In the genomic region with DNA sequence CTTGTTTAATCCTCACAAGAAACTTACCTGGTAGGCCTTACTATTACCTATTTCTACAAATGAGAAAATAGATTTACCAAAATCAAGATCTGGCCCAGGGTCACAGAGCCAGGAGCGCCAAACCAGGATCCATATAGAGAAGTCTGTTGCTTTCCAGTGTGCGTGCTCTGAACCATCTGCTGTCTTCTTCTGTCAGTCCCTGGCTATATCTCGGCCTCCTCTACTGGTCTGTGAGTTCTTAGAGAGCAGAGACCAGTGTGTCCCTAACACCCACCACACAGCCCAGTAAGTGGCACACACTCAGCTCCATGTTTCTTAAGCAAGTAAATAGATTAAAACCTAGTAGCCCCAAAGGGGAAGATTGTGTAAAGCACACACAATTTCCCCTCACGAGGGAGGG, we compare ENCODE assay signal across 26 cellular contexts.
"Had no signal": no experiment of that assay in that cellular context is flagged by ENCODE, and none has a peak within 500 bp of the region (broad histone marks: within the 10 kb centered on the region; RNA-seq: fewer than 3 reads in every experiment).

No MANE protein-coding gene starts in this region.

- H3K27me3 ChIP-seq: ascending aorta had no signal

- H3K9me3 ChIP-seq: ascending aorta had no signal

- H3K27ac ChIP-seq: ascending aorta had no signal

- H3K36me3 ChIP-seq: ascending aorta, cardiac muscle cell had no signal

- DNase-seq: activated B cell treated with CpG ODN at 0.5 μM for 24 hours; activated CD4-positive, alpha-beta memory T cell treated with anti-CD3 and anti-CD28 coated beads, Interleukin-2, amount 10 ng/mL, durations not matched to agents 7 days and 5 days; activated CD4-positive, alpha-beta T cell treated with anti-CD3 and anti-CD28 coated beads for 1 hour; activated CD4-positive, alpha-beta T cell treated with anti-CD3 and anti-CD28 coated beads for 36 hours; activated CD4-positive, alpha-beta T cell treated with anti-CD3 and anti-CD28 coated beads for 48 hours; activated CD4-positive, alpha-beta T cell treated with anti-CD3 and anti-CD28 coated beads, Interleukin-2, amount 10 ng/mL, durations not matched to agents 7 days and 5 days; activated CD4-positive, alpha-beta T cell treated with anti-CD3 and anti-CD28 coated beads, Interleukin-2, amount 50 U/mL, for 48 hours; activated CD8-positive, alpha-beta memory T cell treated with anti-CD3 and anti-CD28 coated beads for 24 hours; activated CD8-positive, alpha-beta memory T cell treated with anti-CD3 and anti-CD28 coated beads, Interleukin-2, amount 10 ng/mL, durations not matched to agents 7 days and 5 days; activated CD8-positive, alpha-beta memory T cell treated with anti-CD3 and anti-CD28 coated beads, Interleukin-2, amount 50 U/mL, for 48 hours; activated CD8-positive, alpha-beta T cell treated with anti-CD3 and anti-CD28 coated beads, Interleukin-2, amount 10 ng/mL, durations not matched to agents 7 days and 5 days; activated effector memory CD4-positive, alpha-beta T cell treated with Interleukin-2 at 50 U/mL for 16 hours; activated gamma-delta T cell; activated naive CD4-positive, alpha-beta T cell treated with anti-CD3 and anti-CD28 coated beads, Interleukin-2, amount 10 ng/mL, durations not matched to agents 7 days and 5 days; activated naive CD4-positive, alpha-beta T cell treated with Interleukin-2 at 50 U/mL for 16 hours; activated naive CD8-positive, alpha-beta T cell treated with anti-CD3 and anti-CD28 coated beads, Interleukin-2, amount 10 ng/mL, durations not matched to agents 7 days and 5 days; activated naive CD8-positive, alpha-beta T cell treated with anti-CD3 and anti-CD28 coated beads, Interleukin-2, amount 50 U/mL, for 24 hours; activated T-cell treated with anti-CD3 and anti-CD28 coated beads, Interleukin-2, amount 50 U/mL, for 24 hours; activated T-cell treated with anti-CD3 and anti-CD28 coated beads, Interleukin-2, amount 50 U/mL, for 48 hours; amygdala; anterior cingulate cortex; T-helper 1 cell; T-helper 2 cell; T-helper 9 cell had no signal

- H3K4me3 ChIP-seq: ascending aorta, cardiac muscle cell had no signal

- ATAC-seq: activated CD4-positive, alpha-beta T cell treated with anti-CD3 and anti-CD28 coated beads for 36 hours; activated CD8-positive, alpha-beta memory T cell treated with anti-CD3 and anti-CD28 coated beads, Interleukin-2, amount 10 ng/mL, durations not matched to agents 7 days and 5 days; activated CD8-positive, alpha-beta T cell treated with anti-CD3 and anti-CD28 coated beads, Interleukin-2, amount 10 ng/mL, durations not matched to agents 7 days and 5 days; activated naive CD8-positive, alpha-beta T cell treated with anti-CD3 and anti-CD28 coated beads, Interleukin-2, amount 50 U/mL, for 24 hours had no signal
